ENCODE assay signal across 8 cellular contexts in the genomic region with DNA sequence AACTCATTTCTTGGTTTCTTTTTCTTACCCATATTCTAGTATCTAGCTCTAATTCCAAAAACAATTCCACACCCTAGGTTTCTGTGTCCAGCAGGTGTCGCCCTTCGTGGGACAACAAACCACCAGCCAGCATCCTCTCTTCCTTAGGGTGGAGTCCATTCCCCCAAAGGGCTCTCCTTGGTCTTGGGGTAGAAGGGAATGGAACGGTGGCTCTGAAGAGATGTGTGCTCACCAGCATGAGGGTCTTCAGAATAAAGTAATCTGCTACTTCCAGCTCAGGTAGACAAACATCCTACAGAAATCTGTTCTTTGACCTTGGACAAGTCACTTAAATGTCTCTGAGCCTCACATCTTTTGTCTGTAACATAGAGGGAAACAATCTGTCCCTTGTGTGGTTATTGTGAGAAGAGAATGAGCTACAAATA. TPM values are rescaled to one million over a fixed set of nuclear protein-coding genes. Genes with fewer than 3 reads are reported as not detected.
DNase-seq lines count a peak whose midpoint lies in the region; ATAC-seq and TF ChIP-seq lines count a peak whose summit lies in the region.

No MANE protein-coding gene starts in this region.

- peak overlapping the region; percentile 26 for H3K4me3 Mint-ChIP-seq in activated naive CD8-positive, alpha-beta T cell treated with anti-CD3 and anti-CD28 coated beads, Interleukin-2, amount 10 ng/mL, durations not matched to agents 7 days and 5 days

- H3K9me2 ChIP-seq in DOHH2 (replicated peaks; ENCODE audit: control insufficient read depth, low read length) (no peaks in the 10 kb centered on the region), SU-DHL-6 (replicated peaks; ENCODE audit: insufficient read depth, low read length) (no peaks in the 10 kb centered on the region)

- no peak overlapping the region for H3K9ac ChIP-seq in SU-DHL-6 (ENCODE audit: low read length)

- H3K79me2 ChIP-seq in DOHH2 (ENCODE audit: control insufficient read depth, low read length) (peaks cover 18% of the 10 kb centered on the region), SU-DHL-6 (ENCODE audit: insufficient read depth, low read length) (peaks cover 17% of the 10 kb centered on the region)

- peak; percentile 18 for DNase-seq in LNCaP clone FGC (ENCODE audit: low read depth)
- peak; percentile 72 for DNase-seq in activated naive CD8-positive, alpha-beta T cell treated with anti-CD3 and anti-CD28 coated beads, Interleukin-2, amount 10 ng/mL, durations not matched to agents 7 days and 5 days
- peak; percentile 79 to 85 for DNase-seq in cardiac muscle cell (ENCODE audit: low read depth in 1 of 2, low spot score in 1 of 2)
- DNase-seq in psoas muscle = peak; percentile 77 to 85

- H3K36me3 ChIP-seq in DOHH2 (ENCODE audit: control insufficient read depth, low read length) (peaks cover 54% of the 10 kb centered on the region), SU-DHL-6 (ENCODE audit: low read length) (peaks cover 31% of the 10 kb centered on the region), cardiac muscle cell (no peaks in the 10 kb centered on the region), psoas muscle (ENCODE audit: insufficient read depth in 1 of 2, low read depth in 1 of 2) (no peaks in the 10 kb centered on the region)

- ATAC-seq in activated naive CD8-positive, alpha-beta T cell treated with anti-CD3 and anti-CD28 coated beads, Interleukin-2, amount 10 ng/mL, durations not matched to agents 7 days and 5 days (ENCODE audit: low read depth) = peak; percentile 54
- ATAC-seq in psoas muscle (peak; percentile 72 to 89 (median 80)), GM21526 (IDR thresholded peaks at IDR 0.05; ENCODE audit: low FRiP score, unreplicated experiment) (no peak), HG03469 (IDR thresholded peaks at IDR 0.05; ENCODE audit: unreplicated experiment) (no peak)

- H3F3A ChIP-seq in DOHH2 (ENCODE audit: control insufficient read depth, insufficient read depth) (peaks cover 21% of the 10 kb centered on the region), SU-DHL-6 (ENCODE audit: insufficient read depth) (peaks cover 56% of the 10 kb centered on the region)

- peak overlapping the region; percentile 44 for H3K27ac Mint-ChIP-seq in activated naive CD8-positive, alpha-beta T cell treated with anti-CD3 and anti-CD28 coated beads, Interleukin-2, amount 10 ng/mL, durations not matched to agents 7 days and 5 days

- H3K27me3 ChIP-seq in DOHH2 (ENCODE audit: control insufficient read depth, low read length) (no peaks in the 10 kb centered on the region), SU-DHL-6 (ENCODE audit: low read length) (no peaks in the 10 kb centered on the region), cardiac muscle cell (peaks cover 55% of the 10 kb centered on the region), psoas muscle (ENCODE audit: insufficient read depth in 3 of 3, low read length in 2 of 3) (no peaks in the 10 kb centered on the region)

- H3K4me2 ChIP-seq in DOHH2 (ENCODE audit: low read length) (peak overlapping the region; percentile 15; the same call in 1 of the 2 replicates), SU-DHL-6 (ENCODE audit: low read depth, low read length, poor library complexity, severe bottlenecking) (no peak overlapping the region)

- H3K27me3 Mint-ChIP-seq in activated naive CD8-positive, alpha-beta T cell treated with anti-CD3 and anti-CD28 coated beads, Interleukin-2, amount 10 ng/mL, durations not matched to agents 7 days and 5 days = peaks cover under 1% of the 10 kb centered on the region

- H3K27ac ChIP-seq in DOHH2 (ENCODE audit: low read depth, low read length) (peak overlapping the region; percentile 26), SU-DHL-6 (ENCODE audit: low read depth, low read length) (peak overlapping the region; percentile 55), cardiac muscle cell (no peak overlapping the region), psoas muscle (no peak overlapping the region)

- H3K4me1 ChIP-seq in DOHH2 (ENCODE audit: control insufficient read depth, low read length) (peaks cover 60% of the 10 kb centered on the region), cardiac muscle cell (ENCODE audit: low read depth) (no peaks in the 10 kb centered on the region), psoas muscle (no peaks in the 10 kb centered on the region)

- 0 to 3% (median 2%) methylated on average over 3 of the region's 3 CpGs for WGBS in psoas muscle, 3 donors

- no peaks in the 10 kb centered on the region for H3K9me3 Mint-ChIP-seq in activated naive CD8-positive, alpha-beta T cell treated with anti-CD3 and anti-CD28 coated beads, Interleukin-2, amount 10 ng/mL, durations not matched to agents 7 days and 5 days

- peaks cover 24% of the 10 kb centered on the region for H3K4me1 Mint-ChIP-seq in activated naive CD8-positive, alpha-beta T cell treated with anti-CD3 and anti-CD28 coated beads, Interleukin-2, amount 10 ng/mL, durations not matched to agents 7 days and 5 days

- POLR2A ChIA-PET in activated naive CD8-positive, alpha-beta T cell treated with anti-CD3 and anti-CD28 coated beads, Interleukin-2, amount 10 ng/mL, durations not matched to agents 7 days and 5 days (lab: Charles Lee) = interaction anchor here (0.6 to 4.8 kb wide), 14 partner anchors 8 to 80 kb away, joined by 3 to 45 read pairs (median 6); partner anchors contain the start of genes HLA-DMA and TAP1

- H2AFZ ChIP-seq in SU-DHL-6 (ENCODE audit: low read depth, low read length, severe bottlenecking) = no peak overlapping the region

- H3K36me3 Mint-ChIP-seq in activated naive CD8-positive, alpha-beta T cell treated with anti-CD3 and anti-CD28 coated beads, Interleukin-2, amount 10 ng/mL, durations not matched to agents 7 days and 5 days = peaks cover 9% of the 10 kb centered on the region

- H3K9me3 ChIP-seq in DOHH2 (ENCODE audit: control insufficient read depth, insufficient read depth, low read length) = no peaks in the 10 kb centered on the region
- no peaks in the 10 kb centered on the region for H3K9me3 ChIP-seq in SU-DHL-6 (ENCODE audit: insufficient read depth, low read length)
- no peaks in the 10 kb centered on the region for H3K9me3 ChIP-seq in cardiac muscle cell (ENCODE audit: low read depth)
- no peaks in the 10 kb centered on the region for H3K9me3 ChIP-seq in psoas muscle

- peak; percentile 89 for TF ChIP-seq CTCF in DOHH2 (IDR thresholded peaks at IDR 0.05; ENCODE audit: low read depth, low read length, poor library complexity, severe bottlenecking)
- peak; percentile 81 for TF ChIP-seq CTCF in LNCaP clone FGC (IDR thresholded peaks at IDR 0.05; ENCODE audit: control insufficient read depth, extremely low read depth, insufficient read depth)
- peak; percentile 99 for TF ChIP-seq CTCF in SU-DHL-6 (IDR thresholded peaks at IDR 0.05; ENCODE audit: insufficient read depth, low read length, poor library complexity, severe bottlenecking)
- peak; percentile 78 for TF ChIP-seq CTCF in cardiac muscle cell (IDR thresholded peaks at IDR 0.05; ENCODE audit: low read depth, low read length)
- peak; percentile 88 for TF ChIP-seq CTCF in psoas muscle (IDR thresholded peaks at IDR 0.05)

- H3K4me3 ChIP-seq in DOHH2 (ENCODE audit: low read length) (no peak overlapping the region), LNCaP clone FGC (ENCODE audit: low read depth, low read length) (no peak overlapping the region), SU-DHL-6 (ENCODE audit: insufficient read depth, low read length, poor library complexity, severe bottlenecking) (no peak overlapping the region), cardiac muscle cell (no peak overlapping the region), psoas muscle (no peak overlapping the region)

- intact Hi-C loops in psoas muscle (cut with DNase I) = loop anchor here (1.0 to 5.0 kb wide), 4 partner anchors 34 to 51 kb away; partner anchors contain the start of gene BRD2 (in 1 of the 2)

- H4K20me1 ChIP-seq in DOHH2 (ENCODE audit: control insufficient read depth, insufficient read depth, low read depth, low read length) (no peaks in the 10 kb centered on the region), SU-DHL-6 (ENCODE audit: low read depth, low read length) (no peaks in the 10 kb centered on the region)

RNA-seq across cellular contexts. Expression of gene HLA-DMB, which starts 7.2 kb away (rescaled TPM):
- total RNA-seq in activated naive CD8-positive, alpha-beta T cell treated with anti-CD3 and anti-CD28 coated beads, Interleukin-2, amount 10 ng/mL, durations not matched to agents 7 days and 5 days = 10 to 100 TPM; 14.0 to 14.7 TPM
- total RNA-seq in cardiac muscle cell = not detected in 2 replicates
- not detected in 2 replicates for polyA plus RNA-seq in cardiac muscle cell
- total RNA-seq in psoas muscle = 1 to 10 TPM; 1.4 to 7.6 (median 3.6) TPM
- polyA plus RNA-seq in psoas muscle = 1 to 10 TPM; 2.8 to 3.1 (median 2.9) TPM

RNA-seq across cellular contexts. Expression of gene HLA-DMA, which starts 19.2 kb away (rescaled TPM):
- total RNA-seq in activated naive CD8-positive, alpha-beta T cell treated with anti-CD3 and anti-CD28 coated beads, Interleukin-2, amount 10 ng/mL, durations not matched to agents 7 days and 5 days = 10 to 100 TPM; 32.1 to 36.1 TPM
- 1.8 and 2.9 TPM in 2 replicates for total RNA-seq in cardiac muscle cell
- polyA plus RNA-seq in cardiac muscle cell = 3.7 and 6.9 TPM in 2 replicates
- 10 to 100 TPM in 2 of 4 donors, 1 to 10 TPM in 2; 3.2 to 12.0 (median 9.4) TPM for total RNA-seq in psoas muscle
- 1 to 10 TPM; 6.3 to 7.4 (median 7.1) TPM for polyA plus RNA-seq in psoas muscle

RNA-seq across cellular contexts. Expression of gene BRD2, which starts 34.7 kb away (rescaled TPM):
- total RNA-seq in activated naive CD8-positive, alpha-beta T cell treated with anti-CD3 and anti-CD28 coated beads, Interleukin-2, amount 10 ng/mL, durations not matched to agents 7 days and 5 days = 100 to 1,000 TPM; 365 to 371 TPM
- total RNA-seq in cardiac muscle cell = 167 and 232 TPM in 2 replicates
- polyA plus RNA-seq in cardiac muscle cell = 137 and 166 TPM in 2 replicates
- 100 to 1,000 TPM in 3 of 4 donors, 10 to 100 TPM in 1; 70.0 to 135 (median 115) TPM for total RNA-seq in psoas muscle
- 10 to 100 TPM; 62.2 to 93.0 (median 64.4) TPM for polyA plus RNA-seq in psoas muscle

Comparison
In these comparisons a context has a peak if more than half of its experiments do, and no peak if none do; other contexts are left out.
1. H3K27ac ChIP-seq: peak in DOHH2 (single experiment) and SU-DHL-6 (single experiment); none in cardiac muscle cell (single experiment) and psoas muscle (single experiment).
2. DNase-seq: peak in every context shown above with its lines; median percentile 82 in cardiac muscle cell; 81 in psoas muscle; 72 in activated naive CD8-positive, alpha-beta T cell treated with anti-CD3 and anti-CD28 coated beads, Interleukin-2, amount 10 ng/mL, durations not matched to agents 7 days and 5 days; 18 in LNCaP clone FGC.
3. ATAC-seq: peak in activated naive CD8-positive, alpha-beta T cell treated with anti-CD3 and anti-CD28 coated beads, Interleukin-2, amount 10 ng/mL, durations not matched to agents 7 days and 5 days (single experiment) and psoas muscle (4 of 4); none in GM21526 (single experiment) and HG03469 (single experiment).
4. Peak in every context shown above with its lines, with median percentiles within 50 percentile points of each other: CTCF ChIP-seq.